Comparison of ENCODE assay signal across 24 cellular contexts in genomic region chr5:160605266-160605665, GRCh38.
DNase-seq lines count a peak whose midpoint lies in the region; ATAC-seq lines count a peak whose summit lies in the region.
"Had no signal": no experiment of that assay in that cellular context is flagged by ENCODE, and none has a peak within 500 bp of the region (broad histone marks: within the 10 kb centered on the region; RNA-seq: fewer than 3 reads in every experiment).

No MANE protein-coding gene starts in this region.

- peak; percentile 92 for ATAC-seq in GM18511 (IDR thresholded peaks at IDR 0.05; ENCODE audit: unreplicated experiment)
- ATAC-seq in GM21381 (IDR thresholded peaks at IDR 0.05; ENCODE audit: unreplicated experiment): peak; percentile 51
- ATAC-seq in HG03175 (IDR thresholded peaks at IDR 0.05; ENCODE audit: unreplicated experiment): peak; percentile 79
- no peak for ATAC-seq in GM19455 (IDR thresholded peaks at IDR 0.05; ENCODE audit: unreplicated experiment)
- ATAC-seq: activated CD8-positive, alpha-beta T cell treated with anti-CD3 and anti-CD28 coated beads, Interleukin-2, amount 10 ng/mL, durations not matched to agents 7 days and 5 days; naive thymus-derived CD8-positive, alpha-beta T cell; sciatic nerve had no signal

- DNase-seq in kidney glomerular epithelial cell (lab: John Stamatoyannopoulos, UW) (peak; percentile 9), GM19238 (ENCODE audit: insufficient read length, low spot score) (no peak), T-helper 9 cell (no peak)
- DNase-seq: activated CD4-positive, alpha-beta T cell treated with anti-CD3 and anti-CD28 coated beads for 4 hours; activated CD8-positive, alpha-beta T cell treated with anti-CD3 and anti-CD28 coated beads, Interleukin-2, amount 10 ng/mL, durations not matched to agents 7 days and 5 days; activated naive CD4-positive, alpha-beta T cell treated with anti-CD3 and anti-CD28 coated beads, Interleukin-2, amount 50 U/mL, for 16 hours; EL; IMR-90; MV-4-11; naive thymus-derived CD8-positive, alpha-beta T cell; NCI-H146; NCI-H2107; Peyer's patch; SHP77 treated with DMSO at 0.1 percent for 48 hours; stimulated activated CD4-positive, alpha-beta T cell treated with anti-CD3 and anti-CD28 coated beads, Interleukin-12 subunit alpha, Interleukin-12 subunit beta, amount 100 ng/mL, for 4 hours; stimulated activated CD4-positive, alpha-beta T cell treated with anti-CD3 and anti-CD28 coated beads, Interleukin-2, amount 100 ng/mL, for 48 hours; T1000; tibial artery; WERI-Rb-1 had no signal
